16 cellular contexts compared by ENCODE assay signal in the genomic region with DNA sequence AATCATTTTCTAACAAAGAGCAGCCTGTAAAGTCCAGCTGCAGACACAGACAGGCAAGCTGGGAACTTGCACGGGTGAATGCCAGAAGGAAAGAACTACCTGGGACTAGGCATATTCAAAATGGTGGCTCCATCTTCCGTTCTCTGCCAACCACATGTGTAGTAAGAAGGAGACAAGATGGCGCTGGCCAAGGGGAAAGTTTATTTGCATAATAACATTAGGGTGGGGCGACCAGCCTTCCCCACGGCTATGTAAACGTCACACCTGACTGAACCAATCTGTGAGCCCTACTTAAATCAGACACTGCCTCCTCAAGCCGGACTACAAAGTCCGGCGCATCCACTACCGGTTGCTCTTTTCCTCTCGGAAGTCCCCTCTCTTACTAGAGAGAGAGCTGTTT.
DNase-seq lines count a peak whose midpoint lies in the region; ATAC-seq and TF ChIP-seq lines count a peak whose summit lies in the region.
"Had no signal": no experiment of that assay in that cellular context is flagged by ENCODE, and none has a peak within 500 bp of the region (broad histone marks: within the 10 kb centered on the region; RNA-seq: fewer than 3 reads in every experiment).

No MANE protein-coding gene starts in this region.

- POLR2A ChIA-PET in OCI-LY7 (lab: Charles Lee): no interaction called here

- no peaks in the 10 kb centered on the region for H3K9me2 ChIP-seq in OCI-LY7 (ENCODE audit: insufficient read depth, low read length)

- H3K36me3 ChIP-seq in OCI-LY7 (ENCODE audit: insufficient read depth, low read length): no peaks in the 10 kb centered on the region

- no peak overlapping the region for H3K4me3 ChIP-seq in OCI-LY7 (ENCODE audit: low read depth, low read length, poor library complexity, severe bottlenecking)
- H3K4me3 ChIP-seq: GM23338 had no signal

- CTCF ChIA-PET in OCI-LY7 (lab: Charles Lee; ENCODE audit: unreplicated experiment): no interaction called here

- no peak overlapping the region for H2AFZ ChIP-seq in OCI-LY7 (ENCODE audit: low read length)
- H2AFZ ChIP-seq: GM23338 had no signal

- H3K27ac ChIP-seq in VCaP (peak overlapping the region; percentile 97; the same call in 1 of the 2 replicates), OCI-LY7 (ENCODE audit: low read depth, low read length, poor library complexity, severe bottlenecking) (no peak overlapping the region)

- ATAC-seq in GM18909 (IDR thresholded peaks at IDR 0.05; ENCODE audit: poor library complexity, unreplicated experiment): no peak
- no peak for ATAC-seq in HG02763 (IDR thresholded peaks at IDR 0.05; ENCODE audit: unreplicated experiment)
- ATAC-seq: GM23338, HepG2 had no signal

- no peak for TF ChIP-seq CTCF in VCaP (conservative IDR thresholded peaks at IDR 0.05)
- TF ChIP-seq CTCF in OCI-LY7 (conservative IDR thresholded peaks at IDR 0.05; ENCODE audit: low read length): no peak

- no peaks in the 10 kb centered on the region for H3K4me1 ChIP-seq in OCI-LY7 (ENCODE audit: insufficient read depth, low read length, poor library complexity, severe bottlenecking)

- no peaks in the 10 kb centered on the region for H3K79me2 ChIP-seq in OCI-LY7 (ENCODE audit: insufficient read depth, low read depth, low read length)

- DNase-seq in NCI-H82 (lab: John Stamatoyannopoulos, UW) (peak; percentile 10), NCI-H82 treated with DMSO at 0.1 percent for 48 hours (lab: John Stamatoyannopoulos, UW; ENCODE audit: unreplicated experiment) (no peak), left kidney (ENCODE audit: low read depth, low spot score) (peak; percentile 45), SIG-M5 (lab: John Stamatoyannopoulos, UW) (no peak), OCI-LY7 (ENCODE audit: low spot score) (no peak)
- DNase-seq: ACHN; C1 segment of cervical spinal cord; CD4-positive, alpha-beta T cell; DND-41; GF-D8; H9 had no signal

- intact Hi-C loops in OCI-LY7 (cut with micrococcal nuclease; ENCODE audit: unreplicated experiment): no loop called here

- no TSS peak for BruUV-seq in OCI-LY7 (replicated peaks; lab: Mats Ljungman, UMichigan)

- H3K4me2 ChIP-seq in OCI-LY7 (ENCODE audit: low read length): no peak overlapping the region
- H3K4me2 ChIP-seq: GM23338 had no signal

- H3K9me3 ChIP-seq in OCI-LY7 (ENCODE audit: low read length): no peaks in the 10 kb centered on the region

- no peaks in the 10 kb centered on the region for H4K20me1 ChIP-seq in OCI-LY7 (ENCODE audit: insufficient read depth, low read length)

Comparison
In these comparisons a context has a peak if more than half of its experiments do, and no peak if none do; other contexts are left out.
1. DNase-seq: peak in NCI-H82 (single experiment) and left kidney (single experiment); none in NCI-H82 treated with DMSO at 0.1 percent for 48 hours (single experiment), SIG-M5 (single experiment) and OCI-LY7 (single experiment).